19 cellular contexts compared by ENCODE assay signal in genomic region chr3:186287723-186288122, GRCh38.
DNase-seq lines count a peak whose midpoint lies in the region; ATAC-seq and TF ChIP-seq lines count a peak whose summit lies in the region.
"Had no signal": no experiment of that assay in that cellular context is flagged by ENCODE, and none has a peak within 500 bp of the region (broad histone marks: within the 10 kb centered on the region; RNA-seq: fewer than 3 reads in every experiment).

No MANE protein-coding gene starts in this region.

- no peaks in the 10 kb centered on the region for H3K36me3 ChIP-seq in MG63
- no peaks in the 10 kb centered on the region for H3K36me3 ChIP-seq in effector memory CD4-positive, alpha-beta T cell (ENCODE audit: control insufficient read depth, insufficient read depth, low read length)
- H3K36me3 ChIP-seq: lower lobe of right lung had no signal

- no peaks in the 10 kb centered on the region for H3K4me1 ChIP-seq in effector memory CD4-positive, alpha-beta T cell (ENCODE audit: control insufficient read depth, insufficient read depth, low read length, poor library complexity, severe bottlenecking)
- H3K4me1 ChIP-seq: lower lobe of right lung had no signal

- TF ChIP-seq CTCF in chondrocyte (IDR thresholded peaks at IDR 0.05) (no peak), nephron (IDR thresholded peaks at IDR 0.05; ENCODE audit: unreplicated experiment in 3 of 3) (no peak)

- no peaks in the 10 kb centered on the region for H3K9me3 Mint-ChIP-seq in chondrocyte (ENCODE audit: low read depth)
- H3K9me3 Mint-ChIP-seq in nephron, result no peaks in the 10 kb centered on the region
- H3K9me3 Mint-ChIP-seq in activated naive CD4-positive, alpha-beta T cell treated with anti-CD3 and anti-CD28 coated beads, Interleukin-2, amount 50 U/mL, for 72 hours, result no peaks in the 10 kb centered on the region
- H3K9me3 Mint-ChIP-seq in activated CD8-positive, alpha-beta T cell treated with anti-CD3 and anti-CD28 coated beads, Interleukin-2, amount 10 ng/mL, durations not matched to agents 7 days and 5 days (ENCODE audit: insufficient read depth), result no peaks in the 10 kb centered on the region
- H3K9me3 Mint-ChIP-seq: activated naive CD8-positive, alpha-beta T cell treated with anti-CD3 and anti-CD28 coated beads, Interleukin-2, amount 50 U/mL, for 24 hours; effector memory CD8-positive, alpha-beta T cell; T-cell had no signal

- peak overlapping the region; percentile 73 for H3K27ac Mint-ChIP-seq in chondrocyte (ENCODE audit: unreplicated experiment)
- H3K27ac Mint-ChIP-seq in nephron, result peak overlapping the region in 2 of 3 experiments; percentile 14 to 38
- H3K27ac Mint-ChIP-seq in activated naive CD4-positive, alpha-beta T cell treated with anti-CD3 and anti-CD28 coated beads, Interleukin-2, amount 50 U/mL, for 72 hours, result no peak overlapping the region
- H3K27ac Mint-ChIP-seq in activated CD8-positive, alpha-beta T cell treated with anti-CD3 and anti-CD28 coated beads, Interleukin-2, amount 10 ng/mL, durations not matched to agents 7 days and 5 days, result no peak overlapping the region
- H3K27ac Mint-ChIP-seq: activated naive CD8-positive, alpha-beta T cell treated with anti-CD3 and anti-CD28 coated beads, Interleukin-2, amount 50 U/mL, for 24 hours; B cell; effector memory CD8-positive, alpha-beta T cell; T-cell had no signal

- no peak for ATAC-seq in activated naive CD4-positive, alpha-beta T cell treated with anti-CD3 and anti-CD28 coated beads, Interleukin-2, amount 50 U/mL, for 72 hours
- no peak for ATAC-seq in activated CD8-positive, alpha-beta T cell treated with anti-CD3 and anti-CD28 coated beads, Interleukin-2, amount 10 ng/mL, durations not matched to agents 7 days and 5 days
- ATAC-seq: activated CD4-positive, CD25-positive, alpha-beta regulatory T cell treated with anti-CD3 and anti-CD28 coated beads, Interleukin-2, amount 50 U/mL, for 24 hours; activated naive CD8-positive, alpha-beta T cell treated with anti-CD3 and anti-CD28 coated beads, Interleukin-2, amount 50 U/mL, for 24 hours; effector memory CD8-positive, alpha-beta T cell; lower lobe of right lung; Panc1; T-cell had no signal

- CTCF ChIA-PET in activated CD8-positive, alpha-beta T cell treated with anti-CD3 and anti-CD28 coated beads, Interleukin-2, amount 10 ng/mL, durations not matched to agents 7 days and 5 days (lab: Charles Lee), result interaction anchor here (1.5 kb wide), 1 partner anchor 254 kb away, joined by 3 read pairs; no protein-coding TSS in a partner anchor

- no peaks in the 10 kb centered on the region for H3K36me3 Mint-ChIP-seq in chondrocyte (ENCODE audit: low read depth)
- H3K36me3 Mint-ChIP-seq in nephron (ENCODE audit: low read depth), result no peaks in the 10 kb centered on the region
- no peaks in the 10 kb centered on the region for H3K36me3 Mint-ChIP-seq in activated naive CD4-positive, alpha-beta T cell treated with anti-CD3 and anti-CD28 coated beads, Interleukin-2, amount 50 U/mL, for 72 hours
- H3K36me3 Mint-ChIP-seq in activated CD8-positive, alpha-beta T cell treated with anti-CD3 and anti-CD28 coated beads, Interleukin-2, amount 10 ng/mL, durations not matched to agents 7 days and 5 days (ENCODE audit: low read depth), result no peaks in the 10 kb centered on the region
- H3K36me3 Mint-ChIP-seq: T-cell had no signal

- H3K27me3 Mint-ChIP-seq in chondrocyte (ENCODE audit: low read depth) (no peaks in the 10 kb centered on the region), nephron (ENCODE audit: low read depth) (peaks cover 13% of the 10 kb centered on the region)
- peaks cover 11% of the 10 kb centered on the region for H3K27me3 Mint-ChIP-seq in activated CD8-positive, alpha-beta T cell treated with anti-CD3 and anti-CD28 coated beads, Interleukin-2, amount 10 ng/mL, durations not matched to agents 7 days and 5 days (ENCODE audit: low read depth)
- H3K27me3 Mint-ChIP-seq: B cell had no signal

- peaks cover 7% of the 10 kb centered on the region for H3K9me3 ChIP-seq in MG63
- H3K9me3 ChIP-seq in effector memory CD4-positive, alpha-beta T cell (ENCODE audit: control insufficient read depth, low read length), result no peaks in the 10 kb centered on the region
- H3K9me3 ChIP-seq: lower lobe of right lung had no signal

- DNase-seq in AG08395 (ENCODE audit: low spot score) (peak; percentile 86), MG63 (peak; percentile 69), chondrocyte (ENCODE audit: low spot score) (no peak), foreskin melanocyte (no peak)
- DNase-seq in activated naive CD4-positive, alpha-beta T cell treated with anti-CD3 and anti-CD28 coated beads, Interleukin-2, amount 50 U/mL, for 72 hours (ENCODE audit: low spot score in 2 of 2), result no peak
- DNase-seq in activated CD8-positive, alpha-beta T cell treated with anti-CD3 and anti-CD28 coated beads, Interleukin-2, amount 10 ng/mL, durations not matched to agents 7 days and 5 days, result no peak
- no peak for DNase-seq in effector memory CD4-positive, alpha-beta T cell
- DNase-seq: activated naive CD8-positive, alpha-beta T cell treated with anti-CD3 and anti-CD28 coated beads, Interleukin-2, amount 50 U/mL, for 24 hours; activated T-cell treated with anti-CD3 and anti-CD28 coated beads for 4 hours; DND-41; effector memory CD8-positive, alpha-beta T cell; lower lobe of right lung; NCI-H1105 treated with DMSO at 0.1 percent for 48 hours; NCI-H510A; T-cell had no signal

- H3K4me1 Mint-ChIP-seq in chondrocyte (ENCODE audit: low read depth) (peaks cover 23% of the 10 kb centered on the region), nephron (peaks cover 8% of the 10 kb centered on the region)
- H3K4me1 Mint-ChIP-seq in activated CD8-positive, alpha-beta T cell treated with anti-CD3 and anti-CD28 coated beads, Interleukin-2, amount 10 ng/mL, durations not matched to agents 7 days and 5 days (ENCODE audit: low read depth), result no peaks in the 10 kb centered on the region
- H3K4me1 Mint-ChIP-seq: activated naive CD8-positive, alpha-beta T cell treated with anti-CD3 and anti-CD28 coated beads, Interleukin-2, amount 50 U/mL, for 24 hours; B cell; T-cell had no signal

- H3K27me3 ChIP-seq in MG63, result no peaks in the 10 kb centered on the region
- no peaks in the 10 kb centered on the region for H3K27me3 ChIP-seq in effector memory CD4-positive, alpha-beta T cell (replicated peaks; ENCODE audit: control insufficient read depth, insufficient read depth, low read length, poor library complexity, severe bottlenecking)

- no peak overlapping the region for H3K27ac ChIP-seq in effector memory CD4-positive, alpha-beta T cell (ENCODE audit: insufficient read depth, low read length, poor library complexity, severe bottlenecking)
- H3K27ac ChIP-seq: lower lobe of right lung had no signal

- H3K4me3 ChIP-seq in MG63, result no peak overlapping the region
- no peak overlapping the region for H3K4me3 ChIP-seq in effector memory CD4-positive, alpha-beta T cell (ENCODE audit: insufficient read depth, low read depth, low read length, poor library complexity, severe bottlenecking)
- H3K4me3 ChIP-seq: lower lobe of right lung had no signal

- POLR2A ChIA-PET in activated CD8-positive, alpha-beta T cell treated with anti-CD3 and anti-CD28 coated beads, Interleukin-2, amount 10 ng/mL, durations not matched to agents 7 days and 5 days (lab: Charles Lee), result no interaction called here

- H3K4me3 Mint-ChIP-seq in chondrocyte (ENCODE audit: unreplicated experiment), result no peak overlapping the region
- no peak overlapping the region for H3K4me3 Mint-ChIP-seq in nephron
- no peak overlapping the region for H3K4me3 Mint-ChIP-seq in activated CD8-positive, alpha-beta T cell treated with anti-CD3 and anti-CD28 coated beads, Interleukin-2, amount 10 ng/mL, durations not matched to agents 7 days and 5 days
- H3K4me3 Mint-ChIP-seq: activated naive CD8-positive, alpha-beta T cell treated with anti-CD3 and anti-CD28 coated beads, Interleukin-2, amount 50 U/mL, for 24 hours; B cell; effector memory CD8-positive, alpha-beta T cell; T-cell had no signal

Comparison
In these comparisons a context has a peak if more than half of its experiments do, and no peak if none do; other contexts are left out.
1. DNase-seq: peak in AG08395 (single experiment) and MG63 (single experiment); none in chondrocyte (single experiment), activated naive CD4-positive, alpha-beta T cell treated with anti-CD3 and anti-CD28 coated beads, Interleukin-2, amount 50 U/mL, for 72 hours (0 of 2), activated CD8-positive, alpha-beta T cell treated with anti-CD3 and anti-CD28 coated beads, Interleukin-2, amount 10 ng/mL, durations not matched to agents 7 days and 5 days (single experiment), effector memory CD4-positive, alpha-beta T cell (0 of 3) and foreskin melanocyte (single experiment).
2. H3K27ac Mint-ChIP-seq: peak in chondrocyte (single experiment) and nephron (2 of 3); none in activated naive CD4-positive, alpha-beta T cell treated with anti-CD3 and anti-CD28 coated beads, Interleukin-2, amount 50 U/mL, for 72 hours (0 of 2) and activated CD8-positive, alpha-beta T cell treated with anti-CD3 and anti-CD28 coated beads, Interleukin-2, amount 10 ng/mL, durations not matched to agents 7 days and 5 days (single experiment).